35 cellular contexts compared by ENCODE assay signal in the genomic region with DNA sequence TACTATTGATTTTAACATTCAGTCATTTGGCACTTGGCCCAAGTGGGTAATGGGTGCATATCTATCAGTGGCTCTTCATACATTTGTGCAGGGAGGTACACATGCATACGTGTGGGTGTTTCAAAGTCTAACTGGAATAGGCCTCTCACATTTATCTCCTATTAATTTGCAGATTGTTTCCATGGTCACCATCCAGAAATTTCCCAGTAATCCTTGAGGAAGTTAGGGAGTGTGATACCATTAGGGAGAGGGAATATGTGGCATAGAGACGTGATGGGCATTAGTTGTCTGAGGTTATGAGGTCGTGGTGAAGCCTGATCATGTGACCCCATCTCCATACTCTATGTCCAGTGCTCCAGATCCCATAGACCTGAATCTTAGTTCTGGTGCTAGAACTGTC.
DNase-seq lines count a peak whose midpoint lies in the region; ATAC-seq and TF ChIP-seq lines count a peak whose summit lies in the region.
"Had no signal": no experiment of that assay in that cellular context is flagged by ENCODE, and none has a peak within 500 bp of the region (broad histone marks: within the 10 kb centered on the region; RNA-seq: fewer than 3 reads in every experiment).

No MANE protein-coding gene starts in this region.

- peaks cover 3 to 10% of the 10 kb centered on the region in 2 donors for H3K36me3 Mint-ChIP-seq in activated T-cell treated with anti-CD3 and anti-CD28 coated beads, Interleukin-2, amount 50 U/mL, for 72 hours (ENCODE audit: insufficient read depth in 2 of 2)
- peaks cover 6% of the 10 kb centered on the region; the same call in 1 of the 2 replicates for H3K36me3 Mint-ChIP-seq in WTC11
- H3K36me3 Mint-ChIP-seq in memory B cell, result peaks cover 4% of the 10 kb centered on the region

- H3K27me3 Mint-ChIP-seq in activated T-cell treated with anti-CD3 and anti-CD28 coated beads, Interleukin-2, amount 50 U/mL, for 72 hours (ENCODE audit: low read depth), result no peaks in the 10 kb centered on the region
- no peaks in the 10 kb centered on the region for H3K27me3 Mint-ChIP-seq in WTC11 (ENCODE audit: low read depth)
- H3K27me3 Mint-ChIP-seq in memory B cell, result no peaks in the 10 kb centered on the region
- H3K27me3 Mint-ChIP-seq: activated CD4-positive, alpha-beta memory T cell treated with anti-CD3 and anti-CD28 coated beads, Interleukin-2, amount 10 ng/mL, durations not matched to agents 7 days and 5 days; activated naive CD8-positive, alpha-beta T cell; B cell; naive B cell; T-helper 17 cell had no signal

- CTCF ChIA-PET in WTC11 (lab: Charles Lee), result no interaction called here

- intact Hi-C loops in stomach (cut with DNase I; ENCODE audit: low total_unique reads), result no loop called here

- peaks cover 0 to 13% (median 5%) of the 10 kb centered on the region in 4 donors for H3K36me3 ChIP-seq in stomach
- H3K36me3 ChIP-seq: HAP-1, left lung, neutrophil, thoracic aorta had no signal

- no peak for TF ChIP-seq EP300 in stomach (IDR thresholded peaks at IDR 0.05)

- DNase-seq in activated T-cell treated with anti-CD3 and anti-CD28 coated beads, Interleukin-2, amount 50 U/mL, for 72 hours, result no peak
- DNase-seq in activated T-cell treated with anti-CD3 and anti-CD28 coated beads, Interleukin-2, amount 50 U/mL, for 1 hour, result no peak
- DNase-seq in WTC11 (ENCODE audit: low spot score), result no peak
- DNase-seq in memory B cell (ENCODE audit: low spot score in 2 of 2), result no peak
- no peak for DNase-seq in stomach
- DNase-seq: activated CD4-positive, alpha-beta memory T cell treated with anti-CD3 and anti-CD28 coated beads, Interleukin-2, amount 10 ng/mL, durations not matched to agents 7 days and 5 days; activated CD4-positive, CD25-positive, alpha-beta regulatory T cell treated with anti-CD3 and anti-CD28 coated beads, Interleukin-2, amount 50 U/mL, for 72 hours; activated CD8-positive, alpha-beta memory T cell treated with anti-CD3 and anti-CD28 coated beads, Interleukin-2, amount 50 U/mL, for 4 hours; activated effector memory CD4-positive, alpha-beta T cell treated with Interleukin-2 at 50 U/mL for 16 hours; anterior cingulate cortex; CD8-positive, alpha-beta T cell; effector memory CD4-positive, alpha-beta T cell; glutamatergic neuron; left lung; MG63; naive B cell; NCI-H2029; NCI-H2227 treated with DMSO at 0.1 percent for 48 hours; NCI-H526 treated with DMSO at 0.1 percent for 48 hours; NK-92 treated with Interleukin-12 subunit alpha and Interleukin-12 subunit beta, amount 100 ng/mL, for 24 hours; SK-N-SH; stimulated activated naive CD4-positive, alpha-beta T cell treated with Interleukin-2 at 50 U/mL for 16 hours; T-helper 17 cell had no signal

- POLR2A ChIA-PET in WTC11 (lab: Charles Lee), result no interaction called here

- H3K27ac ChIP-seq in stomach, result peak overlapping the region in 4 of 5 donors; percentile 76 to 94 (median 84)
- H3K27ac ChIP-seq: HL-60, KMS-11, left lung, neutrophil, skin epidermis had no signal

- H3K4me3 ChIP-seq in stomach, result no peak overlapping the region
- H3K4me3 ChIP-seq: GM12878, HAP-1, left lung, MG63, skin epidermis, thoracic aorta had no signal

- WGBS in stomach, 5 donors, result 33 to 46% (median 40%) methylated on average over 3 of the region's 3 CpGs

- ATAC-seq in activated T-cell treated with anti-CD3 and anti-CD28 coated beads, Interleukin-2, amount 50 U/mL, for 72 hours (replicated peaks in 1 of 2), result no peak
- no peak for ATAC-seq in WTC11
- no peak for ATAC-seq in memory B cell (ENCODE audit: low read depth)
- no peak for ATAC-seq in GM18867 (IDR thresholded peaks at IDR 0.05; ENCODE audit: unreplicated experiment)
- no peak for ATAC-seq in HG03571 (IDR thresholded peaks at IDR 0.05; ENCODE audit: unreplicated experiment)
- no peak for ATAC-seq in GM18861 (IDR thresholded peaks at IDR 0.05; ENCODE audit: unreplicated experiment)
- ATAC-seq: CD8-positive, alpha-beta T cell; GM12878; left lung; T-helper 17 cell had no signal

- peak overlapping the region in 1 of 2 donors; percentile 61 for H3K4me3 Mint-ChIP-seq in activated T-cell treated with anti-CD3 and anti-CD28 coated beads, Interleukin-2, amount 50 U/mL, for 72 hours
- H3K4me3 Mint-ChIP-seq in WTC11, result no peak overlapping the region
- no peak overlapping the region for H3K4me3 Mint-ChIP-seq in memory B cell
- H3K4me3 Mint-ChIP-seq: activated CD4-positive, alpha-beta memory T cell treated with anti-CD3 and anti-CD28 coated beads, Interleukin-2, amount 10 ng/mL, durations not matched to agents 7 days and 5 days; activated naive CD8-positive, alpha-beta T cell; B cell; CD8-positive, alpha-beta T cell; T-helper 17 cell had no signal

- TF ChIP-seq POLR2A in stomach (IDR thresholded peaks at IDR 0.05), result no peak

- H3K4me1 ChIP-seq in stomach, result peaks cover 34 to 84% (median 63%) of the 10 kb centered on the region in 4 donors
- H3K4me1 ChIP-seq: HAP-1 had no signal

- no peak for TF ChIP-seq CTCF in WTC11 (IDR thresholded peaks at IDR 0.05)
- TF ChIP-seq CTCF in stomach (IDR thresholded peaks at IDR 0.05), result no peak

- H3K27ac Mint-ChIP-seq in activated T-cell treated with anti-CD3 and anti-CD28 coated beads, Interleukin-2, amount 50 U/mL, for 72 hours, result peak overlapping the region; percentile 5
- H3K27ac Mint-ChIP-seq in WTC11, result no peak overlapping the region
- H3K27ac Mint-ChIP-seq in memory B cell, result peak overlapping the region; percentile 20
- H3K27ac Mint-ChIP-seq: activated CD4-positive, alpha-beta memory T cell treated with anti-CD3 and anti-CD28 coated beads, Interleukin-2, amount 10 ng/mL, durations not matched to agents 7 days and 5 days; activated naive CD8-positive, alpha-beta T cell; B cell; CD8-positive, alpha-beta T cell; T-helper 17 cell had no signal

- H3K9me3 Mint-ChIP-seq in activated T-cell treated with anti-CD3 and anti-CD28 coated beads, Interleukin-2, amount 50 U/mL, for 72 hours, result no peaks in the 10 kb centered on the region
- H3K9me3 Mint-ChIP-seq in WTC11, result peaks cover 7% of the 10 kb centered on the region
- no peaks in the 10 kb centered on the region for H3K9me3 Mint-ChIP-seq in memory B cell
- H3K9me3 Mint-ChIP-seq: naive B cell had no signal

- no peaks in the 10 kb centered on the region for H3K27me3 ChIP-seq in stomach
- H3K27me3 ChIP-seq: left lung, MG63, neutrophil had no signal

- peaks cover 57% of the 10 kb centered on the region for H3K4me1 Mint-ChIP-seq in activated T-cell treated with anti-CD3 and anti-CD28 coated beads, Interleukin-2, amount 50 U/mL, for 72 hours (ENCODE audit: low read depth)
- peaks cover 11% of the 10 kb centered on the region; the same call in 1 of the 2 replicates for H3K4me1 Mint-ChIP-seq in WTC11
- H3K4me1 Mint-ChIP-seq in memory B cell, result peaks cover 9% of the 10 kb centered on the region

- no peaks in the 10 kb centered on the region for H3K9me3 ChIP-seq in stomach
- H3K9me3 ChIP-seq: HAP-1, left lung, MG63, neutrophil, thoracic aorta had no signal

TF ChIP-seq in WTC11, 78 proteins besides CTCF, POLR2A, EP300 and RAD21:
- TF ChIP-seq NFYB (CRISPR knock-in tag; conservative IDR thresholded peaks at IDR 0.05; ENCODE audit: low read depth), result no peak
- no peak for TF ChIP-seq ZNF232 (CRISPR knock-in tag; IDR thresholded peaks at IDR 0.05)
- no peak for TF ChIP-seq TCF7 (CRISPR knock-in tag; IDR thresholded peaks at IDR 0.05; ENCODE audit: low read depth)
- no peak for TF ChIP-seq RORB (CRISPR knock-in tag; IDR thresholded peaks at IDR 0.05)
- no peak for TF ChIP-seq ZNF416 (CRISPR knock-in tag; IDR thresholded peaks at IDR 0.05)
- TF ChIP-seq, protein P1, sequence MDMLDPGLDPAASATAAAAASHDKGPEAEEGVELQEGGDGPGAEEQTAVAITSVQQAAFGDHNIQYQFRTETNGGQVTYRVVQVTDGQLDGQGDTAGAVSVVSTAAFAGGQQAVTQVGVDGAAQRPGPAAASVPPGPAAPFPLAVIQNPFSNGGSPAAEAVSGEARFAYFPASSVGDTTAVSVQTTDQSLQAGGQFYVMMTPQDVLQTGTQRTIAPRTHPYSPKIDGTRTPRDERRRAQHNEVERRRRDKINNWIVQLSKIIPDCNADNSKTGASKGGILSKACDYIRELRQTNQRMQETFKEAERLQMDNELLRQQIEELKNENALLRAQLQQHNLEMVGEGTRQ (CRISPR knock-in tag; IDR thresholded peaks at IDR 0.05), result 0 out of 2 replicates have a peak, but pooled peaks have one; percentile 10
TF ChIP-seq in WTC11: peak in this region for 1.
